ENCODE assay signal across 17 cellular contexts in the genomic region with DNA sequence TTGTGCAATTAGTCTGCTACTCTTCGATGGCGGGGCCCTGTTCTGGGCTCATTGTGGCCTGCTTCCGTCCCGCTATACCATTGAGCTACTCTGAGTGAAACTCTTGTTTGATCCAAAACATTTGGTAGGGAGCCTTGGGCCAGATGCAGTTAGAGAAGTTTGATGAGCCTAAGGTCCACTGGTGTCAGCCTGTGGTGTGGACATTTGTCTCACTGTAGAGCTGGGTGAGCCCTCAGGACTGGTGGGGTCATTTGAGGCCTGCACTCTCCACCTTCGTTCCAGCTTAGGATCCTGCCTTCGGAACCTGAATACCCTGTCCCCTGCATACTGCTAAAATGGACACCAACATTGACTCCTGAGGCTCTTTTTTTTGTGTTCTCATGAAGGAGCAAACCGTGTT. TPM values are rescaled to one million over a fixed set of nuclear protein-coding genes. Genes with fewer than 3 reads are reported as not detected.
"Had no signal": no experiment of that assay in that cellular context is flagged by ENCODE, and none has a peak within 500 bp of the region (broad histone marks: within the 10 kb centered on the region; RNA-seq: fewer than 3 reads in every experiment).

No MANE protein-coding gene starts in this region.

- H3K27me3 Mint-ChIP-seq: progenitor cell of endocrine pancreas had no signal

- H3K27ac Mint-ChIP-seq: progenitor cell of endocrine pancreas had no signal

- H3K4me2 ChIP-seq: hepatocyte had no signal

- H3K4me3 ChIP-seq: adrenal gland, hepatocyte, left lung, skin epidermis, transverse colon had no signal

- H3K9me3 ChIP-seq: adrenal gland, left lung, transverse colon had no signal

- H3K27me3 ChIP-seq: adrenal gland, hepatocyte, left lung, transverse colon had no signal

- DNase-seq: activated CD4-positive, alpha-beta T cell treated with anti-CD3 and anti-CD28 coated beads for 48 hours; activated naive CD4-positive, alpha-beta T cell; adrenal gland; left lung; mammary epithelial cell; occipital lobe; right cardiac atrium; stimulated activated CD4-positive, alpha-beta T cell treated with anti-CD3 and anti-CD28 coated beads, Interleukin-15, amount 100 ng/mL, for 24 hours; stimulated activated CD4-positive, alpha-beta T cell treated with anti-CD3 and anti-CD28 coated beads, Interleukin-4, amount 100 ng/mL, for 1 hour; stimulated activated naive CD4-positive, alpha-beta T cell treated with Interleukin-2 at 50 U/mL for 16 hours; substantia nigra; T-helper 2 cell; transverse colon had no signal

- H2AFZ ChIP-seq: hepatocyte had no signal

- ATAC-seq: left lung, right cardiac atrium had no signal

- H3K27ac ChIP-seq: adrenal gland, hepatocyte, left lung, transverse colon had no signal

- H3K36me3 ChIP-seq: adrenal gland, left lung, transverse colon had no signal

RNA-seq across cellular contexts. Expression of gene GPR18, which starts 50.7 kb away (rescaled TPM):
- total RNA-seq: hepatocyte, mammary epithelial cell, occipital lobe, progenitor cell of endocrine pancreas had no signal
- polyA plus RNA-seq: hepatocyte, keratinocyte, mammary epithelial cell, right cardiac atrium had no signal
